1 cellular context compared by ENCODE assay signal in genomic region chr5:109693535-109694152, GRCh38.
TF ChIP-seq lines count a peak whose summit lies in the region.

No MANE protein-coding gene starts in this region.

TF ChIP-seq in K562, 482 proteins besides CTCF, POLR2A, EP300 and RAD21 (continued from another document):
- 0 out of 2 replicates have a peak, but pooled peaks have one; percentile 32 for TF ChIP-seq ATF3 (IDR thresholded peaks at IDR 0.05)
- TF ChIP-seq ATF3 (CRISPR knock-in tag; conservative IDR thresholded peaks at IDR 0.05), result no peak
- TF ChIP-seq CHD4 (IDR thresholded peaks at IDR 0.05; ENCODE audit: insufficient read depth, insufficient replicate concordance, low read depth, low read length, poor library complexity, severe bottlenecking), result no peak
- TF ChIP-seq SUPT5H (IDR thresholded peaks at IDR 0.05), result no peak
- no peak for TF ChIP-seq SAFB (IDR thresholded peaks at IDR 0.05; ENCODE audit: borderline replicate concordance, low read depth, low read length)
- no peak for TF ChIP-seq NCOA4 (IDR thresholded peaks at IDR 0.05; ENCODE audit: partially characterized antibody)
- no peak for TF ChIP-seq CTBP1 (IDR thresholded peaks at IDR 0.05; ENCODE audit: borderline replicate concordance)
